In genomic region chr9:34072410-34072809, GRCh38 we compare ENCODE assay signal across 12 cellular contexts. TPM values are rescaled to one million over a fixed set of nuclear protein-coding genes. Genes with fewer than 3 reads are reported as not detected.
DNase-seq lines count a peak whose midpoint lies in the region; ATAC-seq and TF ChIP-seq lines count a peak whose summit lies in the region.
"Had no signal": no experiment of that assay in that cellular context is flagged by ENCODE, and none has a peak within 500 bp of the region (broad histone marks: within the 10 kb centered on the region; RNA-seq: fewer than 3 reads in every experiment).

No MANE protein-coding gene starts in this region.

- H3K4me1 ChIP-seq in MM.1S (ENCODE audit: low read length): peaks cover 16% of the 10 kb centered on the region
- H3K4me1 ChIP-seq in heart left ventricle: peaks cover 0 to 8% (median 0%) of the 10 kb centered on the region in 12 donors

- H3K9ac ChIP-seq in MM.1S (ENCODE audit: low read length): no peak overlapping the region

- no peaks in the 10 kb centered on the region for H3K9me3 Mint-ChIP-seq in osteocyte (ENCODE audit: unreplicated experiment)
- H3K9me3 Mint-ChIP-seq: stimulated activated naive CD8-positive, alpha-beta T cell treated with anti-CD3 and anti-CD28 coated beads, Interleukin-15, Interleukin-2, amounts not matched to agents 100 ng/mL and 50 ng/mL, for 24 hours had no signal

- H4K20me1 ChIP-seq in MM.1S (ENCODE audit: insufficient read depth, low read length): no peaks in the 10 kb centered on the region
- H4K20me1 ChIP-seq: BLaER1 treated with 17β-estradiol and CSF1 and Interleukin-3, amounts not matched to agents 10 nM and 100 nM had no signal

- no peaks in the 10 kb centered on the region for H3K9me2 ChIP-seq in MM.1S (replicated peaks; ENCODE audit: insufficient read depth, low read length)

- H3K27me3 ChIP-seq in MM.1S (replicated peaks; ENCODE audit: insufficient read depth, low read length) (no peaks in the 10 kb centered on the region), heart left ventricle (no peaks in the 10 kb centered on the region)
- H3K27me3 ChIP-seq: BLaER1 treated with 17β-estradiol and CSF1 and Interleukin-3, amounts not matched to agents 10 nM and 100 nM had no signal

- H3K4me3 Mint-ChIP-seq in osteocyte (ENCODE audit: unreplicated experiment): no peak overlapping the region
- H3K4me3 Mint-ChIP-seq: stimulated activated naive CD8-positive, alpha-beta T cell treated with anti-CD3 and anti-CD28 coated beads, Interleukin-15, Interleukin-2, amounts not matched to agents 100 ng/mL and 50 ng/mL, for 24 hours had no signal

- H2AFZ ChIP-seq in MM.1S (ENCODE audit: low read length): peak overlapping the region; percentile 54; the same call in 1 of the 2 replicates

- intact Hi-C loops in heart left ventricle (cut with DNase I): loop anchor here in 8 of 10 donors (2.0 to 10.0 kb wide), 9 partner anchors 58 to 260 kb away; partner anchors contain the start of gene UBE2R2 (in 5 of the 8)

- no peaks in the 10 kb centered on the region for H3K27me3 Mint-ChIP-seq in osteocyte (ENCODE audit: unreplicated experiment)
- H3K27me3 Mint-ChIP-seq: stimulated activated naive CD8-positive, alpha-beta T cell treated with anti-CD3 and anti-CD28 coated beads, Interleukin-15, Interleukin-2, amounts not matched to agents 100 ng/mL and 50 ng/mL, for 24 hours had no signal

- H3K36me3 Mint-ChIP-seq in osteocyte (ENCODE audit: unreplicated experiment): no peaks in the 10 kb centered on the region

- H3K9me3 ChIP-seq in MM.1S (replicated peaks; ENCODE audit: insufficient read depth, low read length) (no peaks in the 10 kb centered on the region), heart left ventricle (no peaks in the 10 kb centered on the region)
- H3K9me3 ChIP-seq: BLaER1 treated with 17β-estradiol and CSF1 and Interleukin-3, amounts not matched to agents 10 nM and 100 nM had no signal

- H3K27ac Mint-ChIP-seq in osteocyte (ENCODE audit: unreplicated experiment): peak overlapping the region; percentile 72
- H3K27ac Mint-ChIP-seq: stimulated activated naive CD8-positive, alpha-beta T cell treated with anti-CD3 and anti-CD28 coated beads, Interleukin-15, Interleukin-2, amounts not matched to agents 100 ng/mL and 50 ng/mL, for 24 hours had no signal

- no peak for TF ChIP-seq POLR2A in heart left ventricle (IDR thresholded peaks at IDR 0.05)

- ATAC-seq in HG02840 (IDR thresholded peaks at IDR 0.05; ENCODE audit: low FRiP score, unreplicated experiment): no peak
- no peak for ATAC-seq in heart left ventricle

- H3F3A ChIP-seq in MM.1S (ENCODE audit: insufficient read depth, low read length): peaks cover 5% of the 10 kb centered on the region; the same call in 1 of the 2 replicates

- peaks cover 31% of the 10 kb centered on the region for H3K4me1 Mint-ChIP-seq in osteocyte (ENCODE audit: unreplicated experiment)

- no peak for TF ChIP-seq CTCF in MM.1S (IDR thresholded peaks at IDR 0.05; ENCODE audit: low read length)
- TF ChIP-seq CTCF in osteocyte (IDR thresholded peaks at IDR 0.05): no peak
- no peak for TF ChIP-seq CTCF in heart left ventricle (IDR thresholded peaks at IDR 0.05)

- H3K4me3 ChIP-seq in MM.1S (ENCODE audit: low read length) (no peak overlapping the region), heart left ventricle (no peak overlapping the region)
- H3K4me3 ChIP-seq: BLaER1 treated with 17β-estradiol and CSF1 and Interleukin-3, amounts not matched to agents 10 nM and 100 nM had no signal

- DNase-seq in COLO668 (lab: John Stamatoyannopoulos, UW; ENCODE audit: unreplicated experiment): peak; percentile 12
- no peak for DNase-seq in MM.1S
- peak; percentile 90 for DNase-seq in epithelial cell of prostate (ENCODE audit: low read depth, low spot score)
- no peak for DNase-seq in osteocyte (ENCODE audit: extremely low spot score, unreplicated experiment)
- DNase-seq in COLO829 (ENCODE audit: low spot score): no peak
- no peak for DNase-seq in epidermal melanocyte (ENCODE audit: insufficient read length, low spot score)
- no peak for DNase-seq in heart left ventricle
- DNase-seq: activated T-cell treated with anti-CD3 and anti-CD28 coated beads for 4 hours, NCI-H1694 had no signal

- 64 to 82% (median 74%) methylated on average over 2 of the region's 2 CpGs for WGBS in heart left ventricle, 4 donors

- no peaks in the 10 kb centered on the region for H3K36me3 ChIP-seq in MM.1S (replicated peaks; ENCODE audit: insufficient read depth, low read length)
- H3K36me3 ChIP-seq in heart left ventricle: no peaks in the 10 kb centered on the region
- H3K36me3 ChIP-seq: BLaER1 treated with 17β-estradiol and CSF1 and Interleukin-3, amounts not matched to agents 10 nM and 100 nM had no signal

- H3K27ac ChIP-seq in MM.1S (ENCODE audit: low read length): no peak overlapping the region
- H3K27ac ChIP-seq in epithelial cell of prostate: peak overlapping the region; percentile 92
- peak overlapping the region in 1 of 12 donors; percentile 32 for H3K27ac ChIP-seq in heart left ventricle

- no peaks in the 10 kb centered on the region for H3K79me2 ChIP-seq in MM.1S (ENCODE audit: low read length)

- H3K4me2 ChIP-seq in MM.1S (ENCODE audit: low read depth, low read length): no peak overlapping the region

RNA-seq across cellular contexts. Expression of gene UBAP2, which starts 23.7 kb away (rescaled TPM):
- 39.9 and 40.6 TPM in 2 replicates for total RNA-seq in osteocyte
- 10 to 100 TPM; 22.6 to 36.2 (median 30.7) TPM for total RNA-seq in heart left ventricle
- 10 to 100 TPM; 12.9 to 15.2 TPM for polyA plus RNA-seq in heart left ventricle

RNA-seq across cellular contexts. Expression of gene DCAF12, which starts 54.1 kb away (rescaled TPM):
- total RNA-seq in osteocyte (33.9 and 36.6 TPM in 2 replicates), heart left ventricle (10 to 100 TPM; 14.2 to 29.4 (median 16.7) TPM)
- polyA plus RNA-seq in heart left ventricle: 10 to 100 TPM in 1 of 2 donors, 1 to 10 TPM in 1; 5.6 to 17.8 TPM

Comparison
In these comparisons a context has a peak if more than half of its experiments do, and no peak if none do; other contexts are left out.
1. DNase-seq: peak in COLO668 (single experiment) and epithelial cell of prostate (single experiment); none in MM.1S (single experiment), osteocyte (single experiment), COLO829 (single experiment), epidermal melanocyte (single experiment) and heart left ventricle (0 of 5).